Comparison of ENCODE assay signal across 9 cellular contexts in the genomic region with DNA sequence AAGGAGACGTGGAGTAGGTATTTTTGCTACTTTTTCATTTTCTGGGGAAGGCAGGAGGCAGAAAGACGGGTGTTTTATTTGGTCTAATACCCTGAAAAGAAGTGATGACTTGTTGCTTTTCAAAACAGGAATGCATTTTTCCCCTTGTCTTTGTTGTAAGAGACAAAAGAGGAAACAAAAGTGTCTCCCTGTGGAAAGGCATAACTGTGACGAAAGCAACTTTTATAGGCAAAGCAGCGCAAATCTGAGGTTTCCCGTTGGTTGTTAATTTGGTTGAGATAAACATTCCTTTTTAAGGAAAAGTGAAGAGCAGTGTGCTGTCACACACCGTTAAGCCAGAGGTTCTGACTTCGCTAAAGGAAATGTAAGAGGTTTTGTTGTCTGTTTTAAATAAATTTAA. TPM values are rescaled to one million over a fixed set of nuclear protein-coding genes. Genes with fewer than 3 reads are reported as not detected.
A peak's percentile ranks its signal among the peaks of the same experiment; 100 is the strongest.
DNase-seq lines count a peak whose midpoint lies in the region; ATAC-seq and TF ChIP-seq lines count a peak whose summit lies in the region.
"Had no signal": no experiment of that assay in that cellular context is flagged by ENCODE, and none has a peak within 500 bp of the region (broad histone marks: within the 10 kb centered on the region; RNA-seq: fewer than 3 reads in every experiment).

No MANE protein-coding gene starts in this region.

- peak in 1 of 2 donors; percentile 29 for TF ChIP-seq POLR2A in gastroesophageal sphincter (IDR thresholded peaks at IDR 0.05)

- peak overlapping the region; percentile 91 for H3K4me2 ChIP-seq in PC-9

- TF ChIP-seq CTCF in PC-9 (conservative IDR thresholded peaks at IDR 0.05) = no peak
- no peak for TF ChIP-seq CTCF in gastroesophageal sphincter (IDR thresholded peaks at IDR 0.05)

- POLR2A ChIA-PET in PC-9 (lab: Charles Lee; ENCODE audit: unreplicated experiment) = no interaction called here

- ATAC-seq in gastroesophageal sphincter (no peak), HG03108 (IDR thresholded peaks at IDR 0.05; ENCODE audit: unreplicated experiment) (no peak)

- H3K79me2 ChIP-seq in PC-9 (ENCODE audit: low read depth) = peaks cover 39% of the 10 kb centered on the region

- H3K27me3 Mint-ChIP-seq in T-helper 2 cell treated with Interferon-gamma antibody and Interleukin-4, amounts not matched to agents 5 μg/mL and 100 μg/mL, for 36 hours (ENCODE audit: low read depth) = peaks cover 44% of the 10 kb centered on the region

- H3K9me3 ChIP-seq in PC-9 (ENCODE audit: insufficient read depth, low read depth) (no peaks in the 10 kb centered on the region), gastroesophageal sphincter (no peaks in the 10 kb centered on the region)

- WGBS in gastroesophageal sphincter (ENCODE audit: low coverage in 1 of 2), 2 donors = 16 to 28% methylated on average over 4 to 7 of the region's 7 CpGs

- H4K20me1 ChIP-seq in PC-9 (ENCODE audit: insufficient read depth) = no peaks in the 10 kb centered on the region

- peak overlapping the region; percentile 84 for H3K27ac ChIP-seq in PC-9
- H3K27ac ChIP-seq in gastroesophageal sphincter = peak overlapping the region; percentile 69 to 99 (median 98)

- H3K4me3 Mint-ChIP-seq in T-helper 2 cell treated with Interferon-gamma antibody and Interleukin-4, amounts not matched to agents 5 μg/mL and 100 μg/mL, for 36 hours = no peak overlapping the region

- peaks cover 16% of the 10 kb centered on the region for H3F3A ChIP-seq in PC-9 (ENCODE audit: insufficient read depth, low read depth)

- CTCF ChIA-PET in PC-9 (lab: Charles Lee) = no interaction called here

- H3K36me3 Mint-ChIP-seq in T-helper 2 cell treated with Interferon-gamma antibody and Interleukin-4, amounts not matched to agents 5 μg/mL and 100 μg/mL, for 36 hours (ENCODE audit: low read depth) = no peaks in the 10 kb centered on the region

- peaks cover 37% of the 10 kb centered on the region for H3K4me1 ChIP-seq in PC-9 (replicated peaks; ENCODE audit: insufficient read depth)
- peaks cover 3 to 66% (median 4%) of the 10 kb centered on the region in 3 donors for H3K4me1 ChIP-seq in gastroesophageal sphincter

- no peak for TF ChIP-seq EP300 in gastroesophageal sphincter (IDR thresholded peaks at IDR 0.05)

- no peak overlapping the region for H3K27ac Mint-ChIP-seq in T-helper 2 cell treated with Interferon-gamma antibody and Interleukin-4, amounts not matched to agents 5 μg/mL and 100 μg/mL, for 36 hours

- BruUV-seq in PC-9 (replicated peaks; lab: Mats Ljungman, UMichigan) = no TSS peak

- intact Hi-C loops in PC-9 (cut with micrococcal nuclease; ENCODE audit: unreplicated experiment) = loop anchor here (5.0 to 10.0 kb wide), 3 partner anchors 142 to 338 kb away; partner anchors contain the start of genes ALS2 and BMPR2

- peak; percentile 87 for DNase-seq in EH (ENCODE audit: low read depth)
- DNase-seq in PC-9 = no peak
- peak; percentile 16 for DNase-seq in renal cortical epithelial cell (ENCODE audit: low read depth)
- DNase-seq in stimulated activated CD8-positive, alpha-beta memory T cell treated with anti-CD3 and anti-CD28 coated beads, Interleukin-4, amount 100 ng/mL, for 48 hours = no peak
- DNase-seq in COLO829 (ENCODE audit: low spot score) = no peak
- DNase-seq in T-helper 2 cell treated with Interferon-gamma antibody and Interleukin-4, amounts not matched to agents 5 μg/mL and 100 μg/mL, for 36 hours (ENCODE audit: low spot score) = no peak
- DNase-seq: activated CD4-positive, alpha-beta T cell treated with anti-CD3 and anti-CD28 coated beads for 4 hours had no signal

- peaks cover 10% of the 10 kb centered on the region for H3K4me1 Mint-ChIP-seq in T-helper 2 cell treated with Interferon-gamma antibody and Interleukin-4, amounts not matched to agents 5 μg/mL and 100 μg/mL, for 36 hours (ENCODE audit: low read depth)

- no peaks in the 10 kb centered on the region for H3K9me2 ChIP-seq in PC-9 (ENCODE audit: insufficient read depth)

- no peaks in the 10 kb centered on the region for H3K27me3 ChIP-seq in PC-9 (ENCODE audit: insufficient read depth, low read depth)
- H3K27me3 ChIP-seq in gastroesophageal sphincter = no peaks in the 10 kb centered on the region

- H2AFZ ChIP-seq in PC-9 = no peak overlapping the region

- H3K36me3 ChIP-seq in PC-9 (ENCODE audit: low read depth) (no peaks in the 10 kb centered on the region), gastroesophageal sphincter (no peaks in the 10 kb centered on the region)

- H3K9me3 Mint-ChIP-seq in T-helper 2 cell treated with Interferon-gamma antibody and Interleukin-4, amounts not matched to agents 5 μg/mL and 100 μg/mL, for 36 hours = no peaks in the 10 kb centered on the region

- H3K4me3 ChIP-seq in PC-9 = peak overlapping the region; percentile 75
- H3K4me3 ChIP-seq in gastroesophageal sphincter = peak overlapping the region; percentile 53 to 74

RNA-seq across cellular contexts. Expression of gene FZD7, which starts 3.4 kb away (rescaled TPM):
- total RNA-seq in PC-9 (2021) = 26.8 and 30.9 TPM in 2 replicates
- 10 to 100 TPM; 15.9 to 55.4 (median 39.0) TPM for total RNA-seq in gastroesophageal sphincter
- total RNA-seq in renal cortical epithelial cell = 17.1 and 55.2 TPM in 2 replicates

RNA-seq across cellular contexts. Expression of gene KIAA2012, which starts 36.0 kb away (rescaled TPM):
- total RNA-seq in PC-9 (2021) (not detected in 2 replicates), gastroesophageal sphincter (not detected), renal cortical epithelial cell (not detected in 2 replicates)

Comparison
In these comparisons a context has a peak if more than half of its experiments do, and no peak if none do; other contexts are left out.
1. DNase-seq: peak in EH (single experiment) and renal cortical epithelial cell (single experiment); none in PC-9 (0 of 2), stimulated activated CD8-positive, alpha-beta memory T cell treated with anti-CD3 and anti-CD28 coated beads, Interleukin-4, amount 100 ng/mL, for 48 hours (single experiment), COLO829 (single experiment) and T-helper 2 cell treated with Interferon-gamma antibody and Interleukin-4, amounts not matched to agents 5 μg/mL and 100 μg/mL, for 36 hours (single experiment).